ENCODE assay signal across 22 cellular contexts in the genomic region with DNA sequence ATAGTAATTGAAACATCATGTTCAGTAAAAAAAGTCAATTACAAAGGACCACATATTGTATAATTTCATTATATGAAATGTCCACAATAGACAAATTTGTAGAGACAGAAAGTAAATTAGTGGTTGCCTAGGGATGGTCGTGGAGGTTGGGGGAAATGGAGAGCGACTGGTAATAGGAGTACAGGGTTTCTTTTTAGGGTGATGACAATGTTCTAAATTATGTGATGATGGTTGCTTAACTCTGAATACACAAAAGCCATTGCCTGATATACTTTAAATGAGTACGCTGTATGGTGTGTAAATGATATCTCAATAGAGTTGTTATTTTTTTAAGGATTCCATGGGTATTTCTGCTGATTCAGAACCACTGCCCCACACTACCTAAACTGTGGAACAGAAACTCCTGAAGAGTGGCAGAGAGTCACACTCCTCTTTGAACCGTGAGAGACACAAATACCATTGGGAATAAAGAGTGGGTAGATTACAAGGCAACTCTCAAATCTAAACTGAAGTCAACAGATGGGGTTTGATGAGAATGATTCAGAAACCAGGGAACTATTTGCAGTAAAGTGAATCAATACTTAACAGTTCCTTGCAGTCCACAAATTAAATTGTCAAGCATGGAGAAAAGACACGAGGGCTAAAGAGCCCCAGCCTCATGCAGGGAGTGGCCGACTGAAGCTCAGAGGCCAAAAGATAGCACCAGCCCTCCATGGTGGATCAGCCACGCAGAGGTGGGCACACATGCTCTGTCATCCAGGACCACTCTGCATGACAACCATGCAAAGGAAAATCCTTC.
"Had no signal": no experiment of that assay in that cellular context is flagged by ENCODE, and none has a peak within 500 bp of the region (broad histone marks: within the 10 kb centered on the region; RNA-seq: fewer than 3 reads in every experiment).

No MANE protein-coding gene starts in this region.

- H3K9ac ChIP-seq: KMS-11 had no signal

- H3K4me3 ChIP-seq: SJSA1, SK-N-MC had no signal

- H3K4me1 ChIP-seq: SJSA1 had no signal

- H3K27ac ChIP-seq: KMS-11, SJSA1, SK-N-MC had no signal

- DNase-seq: IMR-90, Kasumi-1, MM.1S, NCI-H1092 treated with DMSO at 0.1 percent for 48 hours, NCI-H1417, NCI-H1436 treated with DMSO at 0.1 percent for 48 hours, NCI-H1694, NCI-H187 treated with DMSO at 0.1 percent for 48 hours, NCI-H2029 treated with DMSO at 0.1 percent for 48 hours, NCI-H226, NCI-H446, NCI-H510A, NCI-H524 treated with DMSO at 0.1 percent for 48 hours, NCI-H69, NCI-H774, Right ventricle myocardium superior, RPMI8226, SIG-M5 had no signal

- H3K4me2 ChIP-seq: KMS-11 had no signal

- ATAC-seq: HepG2 had no signal

- H3K27me3 ChIP-seq: SJSA1 had no signal

- H3K36me3 ChIP-seq: SJSA1 had no signal
